16 cellular contexts compared by ENCODE assay signal in genomic region chr5:172492991-172493390, GRCh38.
"Had no signal": no experiment of that assay in that cellular context is flagged by ENCODE, and none has a peak within 500 bp of the region (broad histone marks: within the 10 kb centered on the region; RNA-seq: fewer than 3 reads in every experiment).

No MANE protein-coding gene starts in this region.

- H3K36me3 ChIP-seq: heart right ventricle, neutrophil, thyroid gland had no signal

- H3K4me3 Mint-ChIP-seq: activated CD4-positive, alpha-beta T cell treated with anti-CD3 and anti-CD28 coated beads, Interleukin-2, amount 10 ng/mL, durations not matched to agents 24 days and 14 days; activated CD8-positive, alpha-beta T cell treated with anti-CD3 and anti-CD28 coated beads for 36 hours; activated naive CD8-positive, alpha-beta T cell; natural killer cell had no signal

- H3K4me1 Mint-ChIP-seq: activated CD4-positive, alpha-beta T cell treated with anti-CD3 and anti-CD28 coated beads, Interleukin-2, amount 10 ng/mL, durations not matched to agents 24 days and 14 days; natural killer cell had no signal

- H3K27me3 ChIP-seq: heart right ventricle, neutrophil, thyroid gland had no signal

- H3K27ac Mint-ChIP-seq: activated CD4-positive, alpha-beta T cell treated with anti-CD3 and anti-CD28 coated beads, Interleukin-2, amount 10 ng/mL, durations not matched to agents 24 days and 14 days; activated CD8-positive, alpha-beta T cell treated with anti-CD3 and anti-CD28 coated beads for 36 hours; activated naive CD8-positive, alpha-beta T cell; natural killer cell had no signal

- ATAC-seq: activated CD8-positive, alpha-beta T cell treated with anti-CD3 and anti-CD28 coated beads for 36 hours; heart right ventricle; natural killer cell had no signal

- DNase-seq: activated CD4-positive, alpha-beta T cell treated with anti-CD3 and anti-CD28 coated beads, Interleukin-2, amount 10 ng/mL, durations not matched to agents 24 days and 14 days; activated CD8-positive, alpha-beta T cell treated with anti-CD3 and anti-CD28 coated beads for 36 hours; dermis blood vessel endothelial cell; heart right ventricle; kidney glomerular epithelial cell; mesendoderm; natural killer cell; stimulated activated CD4-positive, alpha-beta T cell treated with anti-CD3 and anti-CD28 coated beads, Interleukin-12 subunit alpha, Interleukin-12 subunit beta, amount 100 ng/mL, for 4 hours; stimulated activated CD4-positive, alpha-beta T cell treated with anti-CD3 and anti-CD28 coated beads, Interleukin-1b, Interleukin-23, amount 100 ng/mL, for 48 hours; stimulated activated CD8-positive, alpha-beta memory T cell treated with anti-CD3 and anti-CD28 coated beads, Interleukin-4, amount 100 ng/mL, for 48 hours; stimulated activated naive CD4-positive, alpha-beta T cell; T-helper 1 cell; T-helper 9 cell; thyroid gland had no signal

- H3K4me1 ChIP-seq: thyroid gland had no signal

- H3K4me3 ChIP-seq: heart right ventricle, thyroid gland had no signal

- H3K9me3 Mint-ChIP-seq: activated CD4-positive, alpha-beta T cell treated with anti-CD3 and anti-CD28 coated beads, Interleukin-2, amount 10 ng/mL, durations not matched to agents 24 days and 14 days; activated CD8-positive, alpha-beta T cell treated with anti-CD3 and anti-CD28 coated beads for 36 hours; natural killer cell had no signal

- H3K36me3 Mint-ChIP-seq: activated naive CD8-positive, alpha-beta T cell; natural killer cell had no signal

- H3K9me3 ChIP-seq: heart right ventricle, neutrophil, thyroid gland had no signal

- H3K27ac ChIP-seq: heart right ventricle, neutrophil, thyroid gland had no signal
